8 cellular contexts compared by ENCODE assay signal in genomic region chr12:104456950-104457745, GRCh38. TPM values are rescaled to one million over a fixed set of nuclear protein-coding genes. Genes with fewer than 3 reads are reported as not detected.
DNase-seq lines count a peak whose midpoint lies in the region; ATAC-seq and TF ChIP-seq lines count a peak whose summit lies in the region.

No MANE protein-coding gene starts in this region.

- TF ChIP-seq EP300 in neural cell (conservative IDR thresholded peaks at IDR 0.05; ENCODE audit: poor library complexity, severe bottlenecking), result no peak

- H3K27ac Mint-ChIP-seq in type B pancreatic cell, result peak overlapping the region; percentile 88

- H3K4me1 Mint-ChIP-seq in type B pancreatic cell (ENCODE audit: unreplicated experiment), result peaks cover 11% of the 10 kb centered on the region

- POLR2A ChIA-PET in Panc1 (lab: Charles Lee), result no interaction called here

- ATAC-seq in GM21447 (IDR thresholded peaks at IDR 0.05; ENCODE audit: unreplicated experiment) (peak; percentile 21), Panc1 (peak; percentile 66)

- H3K9me3 Mint-ChIP-seq in type B pancreatic cell, result no peaks in the 10 kb centered on the region

- intact Hi-C loops in Panc1 (cut with micrococcal nuclease; ENCODE audit: unreplicated experiment), result no loop called here

- H2AFZ ChIP-seq in neural cell (ENCODE audit: low read depth, low read length), result peak overlapping the region; percentile 53

- H3K4me3 ChIP-seq in HUES48 (ENCODE audit: low read depth, low read length) (peak overlapping the region; percentile 93), Panc1 (ENCODE audit: low read depth in 2 of 2, low read length in 2 of 2) (peak overlapping the region; percentile 55 to 61), foreskin fibroblast (ENCODE audit: low read depth in 1 of 2, low read length in 2 of 2) (peak overlapping the region; percentile 62 to 89), neural cell (ENCODE audit: low read length) (peak overlapping the region; percentile 88)

- H3K9me2 ChIP-seq in neural cell (ENCODE audit: insufficient read depth, low read length), result no peaks in the 10 kb centered on the region

- H3K9me3 ChIP-seq in HUES48 (ENCODE audit: control insufficient read depth, insufficient read depth, low read length) (no peaks in the 10 kb centered on the region), Panc1 (ENCODE audit: control insufficient read depth, insufficient read depth, low read depth, low read length) (no peaks in the 10 kb centered on the region), neural cell (ENCODE audit: low read length) (no peaks in the 10 kb centered on the region)

- H3K36me3 ChIP-seq in HUES48 (ENCODE audit: control insufficient read depth, insufficient read depth, low read length) (no peaks in the 10 kb centered on the region), Panc1 (ENCODE audit: control insufficient read depth, insufficient read depth, low read length) (no peaks in the 10 kb centered on the region), neural cell (ENCODE audit: insufficient read depth, low read length) (no peaks in the 10 kb centered on the region)

- H3K27me3 Mint-ChIP-seq in type B pancreatic cell, result peaks cover 21% of the 10 kb centered on the region

- CTCF ChIA-PET in Panc1 (lab: Charles Lee), result interaction anchor here (0.6 to 0.7 kb wide), 3 partner anchors 70 to 210 kb away, joined by 3 to 14 read pairs (median 8); no protein-coding TSS in a partner anchor

- DNase-seq in DMS79 treated with DMSO at 0.1 percent for 48 hours (lab: John Stamatoyannopoulos, UW), result peak; percentile 58
- no peak for DNase-seq in Panc1 (ENCODE audit: low read depth, low spot score)
- peak; percentile 85 for DNase-seq in activated effector memory CD4-positive, alpha-beta T cell treated with anti-CD3 and anti-CD28 coated beads, Interleukin-2, amount 50 U/mL, for 16 hours
- peak; percentile 54 to 81 for DNase-seq in foreskin fibroblast
- DNase-seq in type B pancreatic cell (ENCODE audit: extremely low spot score, unreplicated experiment), result peak; percentile 75

- H3K9ac ChIP-seq in HUES48 (ENCODE audit: low read depth, low read length) (peak overlapping the region; percentile 43; the same call in 1 of the 2 replicates), neural cell (ENCODE audit: low read length) (peak overlapping the region; percentile 82)

- no peaks in the 10 kb centered on the region for H4K20me1 ChIP-seq in neural cell (ENCODE audit: insufficient read depth)

- H3K27me3 ChIP-seq in HUES48 (ENCODE audit: control insufficient read depth, insufficient read depth, low read length) (peaks cover 35% of the 10 kb centered on the region), Panc1 (ENCODE audit: control insufficient read depth, insufficient read depth, low read length) (peaks cover 6% of the 10 kb centered on the region; the same call in 1 of the 2 replicates), neural cell (ENCODE audit: insufficient read depth, low read depth, low read length) (no peaks in the 10 kb centered on the region)

- TF ChIP-seq RAD21 in neural cell (conservative IDR thresholded peaks at IDR 0.05), result peak; percentile 55

- H3K79me2 ChIP-seq in neural cell (replicated peaks; ENCODE audit: insufficient read depth, low read length), result peaks cover 40% of the 10 kb centered on the region

- H3K4me1 ChIP-seq in HUES48 (ENCODE audit: control insufficient read depth, insufficient read depth, low read length), result peaks cover 22% of the 10 kb centered on the region
- peaks cover 11% of the 10 kb centered on the region for H3K4me1 ChIP-seq in Panc1 (ENCODE audit: control insufficient read depth, insufficient read depth, low read length)

- TSS peak; percentile 76 for BruUV-seq in Panc1 (replicated peaks; lab: Mats Ljungman, UMichigan)

- in situ Hi-C loops in Panc1 (cut with HindIII; ENCODE audit: low pct_unique_long_range_greater_than_20kb, low sequenced_read_pairs), result no loop called here

- TF ChIP-seq CTCF in Panc1 (IDR thresholded peaks at IDR 0.05) (peak; percentile 69), foreskin fibroblast (IDR thresholded peaks at IDR 0.05; ENCODE audit: low read depth, low read length) (peak; percentile 49), neural cell (IDR thresholded peaks at IDR 0.05; ENCODE audit: poor library complexity, severe bottlenecking) (peak; percentile 71), type B pancreatic cell (conservative IDR thresholded peaks at IDR 0.05) (peak; percentile 65)

- no peaks in the 10 kb centered on the region for H3F3A ChIP-seq in neural cell (ENCODE audit: insufficient read depth, low read length, poor library complexity, severe bottlenecking)

- H3K4me3 Mint-ChIP-seq in type B pancreatic cell, result peak overlapping the region; percentile 97

- H3K27ac ChIP-seq in HUES48 (ENCODE audit: low read depth, low read length) (peak overlapping the region; percentile 59), Panc1 (ENCODE audit: low read length) (peak overlapping the region; percentile 78), neural cell (ENCODE audit: low read length) (peak overlapping the region; percentile 82)

- H3K4me2 ChIP-seq in neural cell (ENCODE audit: low read length), result no peak overlapping the region

- no peaks in the 10 kb centered on the region for H3K36me3 Mint-ChIP-seq in type B pancreatic cell

TF ChIP-seq in neural cell, 6 proteins besides CTCF, POLR2A, EP300 and RAD21:
- peak; percentile 53 for TF ChIP-seq MXI1 (conservative IDR thresholded peaks at IDR 0.05; ENCODE audit: poor library complexity, severe bottlenecking)
- TF ChIP-seq TAF1 (IDR thresholded peaks at IDR 0.05; ENCODE audit: low read depth), result no peak
- peak; percentile 7 for TF ChIP-seq POLR2AphosphoS5 (IDR thresholded peaks at IDR 0.05)

RNA-seq across cellular contexts. Expression of gene CHST11, which starts 0.4 kb away (rescaled TPM):
- total RNA-seq in Panc1 (2021; ENCODE audit: unreplicated experiment) (11.4 TPM), type B pancreatic cell (ENCODE audit: low replicate concordance) (15.5 and 27.2 TPM in 2 replicates)
- polyA plus RNA-seq in Panc1 (2012; ENCODE audit: insufficient read length), result 9.5 TPM
- polyA plus RNA-seq in neural cell, result 14.5 and 15.0 TPM in 2 replicates
- 49.4 and 51.5 TPM in 2 replicates for polyA minus RNA-seq in neural cell
